In genomic region chr11:119084663-119085522, GRCh38 we compare ENCODE assay signal across 1 cellular context.
A peak's percentile ranks its signal among the peaks of the same experiment; 100 is the strongest.
TF ChIP-seq lines count a peak whose summit lies in the region.

TSS of gene HMBS (plus strand) at chr11:119084881. CDS start at chr11:119085034, 153 bp downstream.

TF ChIP-seq in GM12878, 131 proteins besides CTCF, POLR2A, EP300 and RAD21 (continued from another document):
- TF ChIP-seq ZBTB40 (IDR thresholded peaks at IDR 0.05; ENCODE audit: borderline replicate concordance) (peak; percentile 81), RB1 (IDR thresholded peaks at IDR 0.05; ENCODE audit: borderline replicate concordance) (peak; percentile 81; the same call in 1 of the 2 replicates)
